ENCODE assay signal across 10 cellular contexts in the genomic region with DNA sequence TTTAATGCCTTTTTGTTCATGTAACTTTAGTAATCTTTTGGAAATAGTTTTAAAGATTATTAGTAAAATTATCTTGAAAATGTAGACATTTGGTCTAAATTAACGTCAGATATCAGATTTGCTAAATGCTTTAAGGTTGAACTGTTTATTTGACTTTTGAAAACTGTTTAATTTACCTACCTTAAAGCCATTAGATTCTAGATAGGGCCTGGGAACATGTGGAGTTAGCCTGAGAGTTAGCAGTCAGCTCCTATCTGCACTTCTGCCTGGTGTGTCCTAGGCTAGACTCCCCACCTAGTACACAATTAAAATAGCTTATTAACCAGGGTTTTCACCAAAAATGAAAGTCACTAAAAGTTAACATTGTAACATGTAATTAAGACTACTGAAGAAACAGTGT.
"Had no signal": no experiment of that assay in that cellular context is flagged by ENCODE, and none has a peak within 500 bp of the region (broad histone marks: within the 10 kb centered on the region; RNA-seq: fewer than 3 reads in every experiment).

No MANE protein-coding gene starts in this region.

- H3K4me3 ChIP-seq: GM23248, HAP-1 had no signal

- DNase-seq: GM23248, GOT3, H7, H9, HCEC 1CT, HFFc6 had no signal

- H2AFZ ChIP-seq: GM23248 had no signal

- ATAC-seq: HCT116 had no signal

- H3K27ac Mint-ChIP-seq: HFFc6 had no signal

- H3K4me1 ChIP-seq: HAP-1 had no signal

- H3K4me3 Mint-ChIP-seq: H9, HFFc6 had no signal

- H3K9me3 Mint-ChIP-seq: H9, HFFc6 had no signal

- H3K27ac ChIP-seq: GM23248 had no signal

- H3K9ac ChIP-seq: GM23248 had no signal

- H3K9me3 ChIP-seq: HAP-1 had no signal

- FAIRE-seq: H1, H54 had no signal

- H3K36me3 ChIP-seq: HAP-1 had no signal
